Comparison of ENCODE assay signal across 1 cellular context in the genomic region with DNA sequence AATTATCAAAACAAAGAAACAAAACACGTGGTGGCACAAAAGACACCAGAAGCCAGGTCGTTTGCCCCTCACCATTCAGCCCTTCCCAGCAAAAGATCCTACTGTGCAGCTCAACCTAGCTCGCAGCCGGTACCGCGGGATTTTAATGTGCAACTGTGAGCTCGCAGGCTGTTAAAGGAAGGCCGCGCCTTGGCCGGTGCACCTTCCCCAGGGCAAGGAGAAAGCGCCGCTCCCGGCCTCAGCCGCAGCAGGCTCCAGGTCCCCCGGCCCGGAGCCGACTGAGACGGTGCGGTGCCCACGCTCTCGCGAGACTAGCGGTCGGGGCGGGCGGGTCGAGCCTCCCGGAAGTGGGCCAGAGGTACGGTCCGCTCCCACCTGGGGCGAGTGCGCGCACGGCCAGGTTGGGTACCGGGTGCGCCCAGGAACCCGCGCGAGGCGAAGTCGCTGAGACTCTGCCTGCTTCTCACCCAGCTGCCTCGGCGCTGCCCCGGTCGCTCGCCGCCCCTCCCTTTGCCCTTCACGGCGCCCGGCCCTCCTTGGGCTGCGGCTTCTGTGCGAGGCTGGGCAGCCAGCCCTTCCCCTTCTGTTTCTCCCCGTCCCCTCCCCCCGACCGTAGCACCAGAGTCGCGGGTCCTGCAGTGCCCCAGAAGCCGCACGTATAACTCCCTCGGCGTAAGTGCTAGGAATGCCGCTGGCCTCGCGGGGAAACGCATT.
A peak's percentile ranks its signal among the peaks of the same experiment; 100 is the strongest.
TF ChIP-seq lines count a peak whose summit lies in the region.

TSS of gene AGL (plus strand) at position 618 of the 714 bp plus-strand sequence. CDS start 682 bp downstream, outside the sequence.

TF ChIP-seq in WTC11, 78 proteins besides CTCF, POLR2A, EP300 and RAD21 (continued from another document and continues in another):
- no peak for TF ChIP-seq CDX4 (CRISPR knock-in tag; IDR thresholded peaks at IDR 0.05; ENCODE audit: borderline replicate concordance)
- TF ChIP-seq, protein P1, sequence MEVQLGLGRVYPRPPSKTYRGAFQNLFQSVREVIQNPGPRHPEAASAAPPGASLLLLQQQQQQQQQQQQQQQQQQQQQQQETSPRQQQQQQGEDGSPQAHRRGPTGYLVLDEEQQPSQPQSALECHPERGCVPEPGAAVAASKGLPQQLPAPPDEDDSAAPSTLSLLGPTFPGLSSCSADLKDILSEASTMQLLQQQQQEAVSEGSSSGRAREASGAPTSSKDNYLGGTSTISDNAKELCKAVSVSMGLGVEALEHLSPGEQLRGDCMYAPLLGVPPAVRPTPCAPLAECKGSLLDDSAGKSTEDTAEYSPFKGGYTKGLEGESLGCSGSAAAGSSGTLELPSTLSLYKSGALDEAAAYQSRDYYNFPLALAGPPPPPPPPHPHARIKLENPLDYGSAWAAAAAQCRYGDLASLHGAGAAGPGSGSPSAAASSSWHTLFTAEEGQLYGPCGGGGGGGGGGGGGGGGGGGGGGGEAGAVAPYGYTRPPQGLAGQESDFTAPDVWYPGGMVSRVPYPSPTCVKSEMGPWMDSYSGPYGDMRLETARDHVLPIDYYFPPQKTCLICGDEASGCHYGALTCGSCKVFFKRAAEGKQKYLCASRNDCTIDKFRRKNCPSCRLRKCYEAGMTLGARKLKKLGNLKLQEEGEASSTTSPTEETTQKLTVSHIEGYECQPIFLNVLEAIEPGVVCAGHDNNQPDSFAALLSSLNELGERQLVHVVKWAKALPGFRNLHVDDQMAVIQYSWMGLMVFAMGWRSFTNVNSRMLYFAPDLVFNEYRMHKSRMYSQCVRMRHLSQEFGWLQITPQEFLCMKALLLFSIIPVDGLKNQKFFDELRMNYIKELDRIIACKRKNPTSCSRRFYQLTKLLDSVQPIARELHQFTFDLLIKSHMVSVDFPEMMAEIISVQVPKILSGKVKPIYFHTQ (CRISPR knock-in tag; IDR thresholded peaks at IDR 0.05) = no peak
- no peak for TF ChIP-seq ELF4 (CRISPR knock-in tag; IDR thresholded peaks at IDR 0.05; ENCODE audit: low read depth)
- no peak for TF ChIP-seq HMGA2 (CRISPR knock-in tag; IDR thresholded peaks at IDR 0.05)
- TF ChIP-seq TEAD1 (CRISPR knock-in tag; IDR thresholded peaks at IDR 0.05) = peak; percentile 75
- TF ChIP-seq ATF3 (CRISPR knock-in tag; conservative IDR thresholded peaks at IDR 0.05) = no peak
- 0 out of 2 replicates have a peak, but pooled peaks have one; percentile 8 for TF ChIP-seq ZNF232 (CRISPR knock-in tag; IDR thresholded peaks at IDR 0.05)
- TF ChIP-seq ATF1 (CRISPR knock-in tag; IDR thresholded peaks at IDR 0.05) = no peak
- no peak for TF ChIP-seq NR3C1 (CRISPR knock-in tag; conservative IDR thresholded peaks at IDR 0.05; ENCODE audit: low read depth)
- TF ChIP-seq, protein P2, sequence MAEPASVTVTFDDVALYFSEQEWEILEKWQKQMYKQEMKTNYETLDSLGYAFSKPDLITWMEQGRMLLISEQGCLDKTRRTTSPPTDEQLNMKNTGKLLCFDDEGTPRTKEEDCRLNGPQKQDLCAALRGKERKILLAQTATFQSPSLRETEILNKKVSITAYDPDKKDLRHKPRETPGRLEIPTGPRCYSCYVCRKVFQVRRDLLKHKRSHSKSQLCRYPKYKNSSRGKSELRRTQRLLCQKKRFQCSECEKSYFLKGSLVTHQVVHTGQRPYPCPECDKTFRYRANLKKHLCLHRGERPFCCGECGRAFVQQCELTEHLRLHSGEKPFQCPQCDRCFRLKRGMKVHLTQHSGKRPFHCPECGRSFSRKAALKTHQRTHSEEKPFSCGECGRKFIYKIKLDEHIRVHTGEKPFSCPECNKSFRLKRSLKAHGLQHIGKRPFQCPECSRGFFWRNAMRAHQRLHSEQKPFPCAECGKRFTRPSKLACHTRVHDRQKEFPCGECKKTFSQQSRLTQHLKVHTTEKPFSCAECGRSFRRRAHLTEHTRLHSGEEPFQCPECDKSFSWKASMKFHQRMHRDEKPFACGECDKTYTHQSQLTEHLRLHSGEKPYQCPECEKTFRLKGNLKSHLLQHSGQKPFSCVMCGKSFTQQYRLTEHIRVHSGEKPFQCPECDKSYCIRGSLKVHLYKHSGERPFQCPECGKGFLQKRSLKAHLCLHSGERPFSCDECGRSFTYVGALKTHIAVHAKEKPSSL (CRISPR knock-in tag; conservative IDR thresholded peaks at IDR 0.05) = no peak
- no peak for TF ChIP-seq SMAD4 (CRISPR knock-in tag; IDR thresholded peaks at IDR 0.05)
- TF ChIP-seq FOXJ3 (CRISPR knock-in tag; IDR thresholded peaks at IDR 0.05; ENCODE audit: borderline replicate concordance) = no peak
- peak; percentile 88 for TF ChIP-seq ZNF423 (CRISPR knock-in tag; IDR thresholded peaks at IDR 0.05)
- TF ChIP-seq, protein P3, sequence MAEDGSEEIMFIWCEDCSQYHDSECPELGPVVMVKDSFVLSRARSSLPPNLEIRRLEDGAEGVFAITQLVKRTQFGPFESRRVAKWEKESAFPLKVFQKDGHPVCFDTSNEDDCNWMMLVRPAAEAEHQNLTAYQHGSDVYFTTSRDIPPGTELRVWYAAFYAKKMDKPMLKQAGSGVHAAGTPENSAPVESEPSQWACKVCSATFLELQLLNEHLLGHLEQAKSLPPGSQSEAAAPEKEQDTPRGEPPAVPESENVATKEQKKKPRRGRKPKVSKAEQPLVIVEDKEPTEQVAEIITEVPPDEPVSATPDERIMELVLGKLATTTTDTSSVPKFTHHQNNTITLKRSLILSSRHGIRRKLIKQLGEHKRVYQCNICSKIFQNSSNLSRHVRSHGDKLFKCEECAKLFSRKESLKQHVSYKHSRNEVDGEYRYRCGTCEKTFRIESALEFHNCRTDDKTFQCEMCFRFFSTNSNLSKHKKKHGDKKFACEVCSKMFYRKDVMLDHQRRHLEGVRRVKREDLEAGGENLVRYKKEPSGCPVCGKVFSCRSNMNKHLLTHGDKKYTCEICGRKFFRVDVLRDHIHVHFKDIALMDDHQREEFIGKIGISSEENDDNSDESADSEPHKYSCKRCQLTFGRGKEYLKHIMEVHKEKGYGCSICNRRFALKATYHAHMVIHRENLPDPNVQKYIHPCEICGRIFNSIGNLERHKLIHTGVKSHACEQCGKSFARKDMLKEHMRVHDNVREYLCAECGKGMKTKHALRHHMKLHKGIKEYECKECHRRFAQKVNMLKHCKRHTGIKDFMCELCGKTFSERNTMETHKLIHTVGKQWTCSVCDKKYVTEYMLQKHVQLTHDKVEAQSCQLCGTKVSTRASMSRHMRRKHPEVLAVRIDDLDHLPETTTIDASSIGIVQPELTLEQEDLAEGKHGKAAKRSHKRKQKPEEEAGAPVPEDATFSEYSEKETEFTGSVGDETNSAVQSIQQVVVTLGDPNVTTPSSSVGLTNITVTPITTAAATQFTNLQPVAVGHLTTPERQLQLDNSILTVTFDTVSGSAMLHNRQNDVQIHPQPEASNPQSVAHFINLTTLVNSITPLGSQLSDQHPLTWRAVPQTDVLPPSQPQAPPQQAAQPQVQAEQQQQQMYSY (CRISPR knock-in tag; IDR thresholded peaks at IDR 0.05) = no peak
- TF ChIP-seq, protein P4, sequence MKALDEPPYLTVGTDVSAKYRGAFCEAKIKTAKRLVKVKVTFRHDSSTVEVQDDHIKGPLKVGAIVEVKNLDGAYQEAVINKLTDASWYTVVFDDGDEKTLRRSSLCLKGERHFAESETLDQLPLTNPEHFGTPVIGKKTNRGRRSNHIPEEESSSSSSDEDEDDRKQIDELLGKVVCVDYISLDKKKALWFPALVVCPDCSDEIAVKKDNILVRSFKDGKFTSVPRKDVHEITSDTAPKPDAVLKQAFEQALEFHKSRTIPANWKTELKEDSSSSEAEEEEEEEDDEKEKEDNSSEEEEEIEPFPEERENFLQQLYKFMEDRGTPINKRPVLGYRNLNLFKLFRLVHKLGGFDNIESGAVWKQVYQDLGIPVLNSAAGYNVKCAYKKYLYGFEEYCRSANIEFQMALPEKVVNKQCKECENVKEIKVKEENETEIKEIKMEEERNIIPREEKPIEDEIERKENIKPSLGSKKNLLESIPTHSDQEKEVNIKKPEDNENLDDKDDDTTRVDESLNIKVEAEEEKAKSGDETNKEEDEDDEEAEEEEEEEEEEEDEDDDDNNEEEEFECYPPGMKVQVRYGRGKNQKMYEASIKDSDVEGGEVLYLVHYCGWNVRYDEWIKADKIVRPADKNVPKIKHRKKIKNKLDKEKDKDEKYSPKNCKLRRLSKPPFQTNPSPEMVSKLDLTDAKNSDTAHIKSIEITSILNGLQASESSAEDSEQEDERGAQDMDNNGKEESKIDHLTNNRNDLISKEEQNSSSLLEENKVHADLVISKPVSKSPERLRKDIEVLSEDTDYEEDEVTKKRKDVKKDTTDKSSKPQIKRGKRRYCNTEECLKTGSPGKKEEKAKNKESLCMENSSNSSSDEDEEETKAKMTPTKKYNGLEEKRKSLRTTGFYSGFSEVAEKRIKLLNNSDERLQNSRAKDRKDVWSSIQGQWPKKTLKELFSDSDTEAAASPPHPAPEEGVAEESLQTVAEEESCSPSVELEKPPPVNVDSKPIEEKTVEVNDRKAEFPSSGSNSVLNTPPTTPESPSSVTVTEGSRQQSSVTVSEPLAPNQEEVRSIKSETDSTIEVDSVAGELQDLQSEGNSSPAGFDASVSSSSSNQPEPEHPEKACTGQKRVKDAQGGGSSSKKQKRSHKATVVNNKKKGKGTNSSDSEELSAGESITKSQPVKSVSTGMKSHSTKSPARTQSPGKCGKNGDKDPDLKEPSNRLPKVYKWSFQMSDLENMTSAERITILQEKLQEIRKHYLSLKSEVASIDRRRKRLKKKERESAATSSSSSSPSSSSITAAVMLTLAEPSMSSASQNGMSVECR (CRISPR knock-in tag; IDR thresholded peaks at IDR 0.05; ENCODE audit: borderline replicate concordance) = peak; percentile 86
- peak; percentile 30; the same call in 1 of the 2 replicates for TF ChIP-seq ZNF219 (CRISPR knock-in tag; IDR thresholded peaks at IDR 0.05; ENCODE audit: borderline replicate concordance)
- no peak for TF ChIP-seq NR1H2 (CRISPR knock-in tag; IDR thresholded peaks at IDR 0.05)
- TF ChIP-seq MYBL2 (CRISPR knock-in tag; IDR thresholded peaks at IDR 0.05) = peak; percentile 85
- peak; percentile 85 for TF ChIP-seq SP1 (CRISPR knock-in tag; conservative IDR thresholded peaks at IDR 0.05)
- TF ChIP-seq, protein P5, sequence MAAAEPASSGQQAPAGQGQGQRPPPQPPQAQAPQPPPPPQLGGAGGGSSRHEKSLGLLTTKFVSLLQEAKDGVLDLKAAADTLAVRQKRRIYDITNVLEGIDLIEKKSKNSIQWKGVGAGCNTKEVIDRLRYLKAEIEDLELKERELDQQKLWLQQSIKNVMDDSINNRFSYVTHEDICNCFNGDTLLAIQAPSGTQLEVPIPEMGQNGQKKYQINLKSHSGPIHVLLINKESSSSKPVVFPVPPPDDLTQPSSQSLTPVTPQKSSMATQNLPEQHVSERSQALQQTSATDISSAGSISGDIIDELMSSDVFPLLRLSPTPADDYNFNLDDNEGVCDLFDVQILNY (CRISPR knock-in tag; IDR thresholded peaks at IDR 0.05) = peak; percentile 68; the same call in 1 of the 2 replicates
- peak; percentile 84 for TF ChIP-seq FOXK1 (CRISPR knock-in tag; IDR thresholded peaks at IDR 0.05)
- no peak; the same call in 1 of the 2 replicates for TF ChIP-seq PREB (CRISPR knock-in tag; IDR thresholded peaks at IDR 0.05; ENCODE audit: borderline replicate concordance)
- TF ChIP-seq IRF2 (CRISPR knock-in tag; IDR thresholded peaks at IDR 0.05; ENCODE audit: borderline replicate concordance, low read depth) = no peak
- peak; percentile 84; the same call in 1 of the 2 replicates for TF ChIP-seq KAT7 (CRISPR knock-in tag; IDR thresholded peaks at IDR 0.05; ENCODE audit: borderline replicate concordance)
- TF ChIP-seq NR2C2 (CRISPR knock-in tag; IDR thresholded peaks at IDR 0.05) = no peak
- TF ChIP-seq ZNF317 (CRISPR knock-in tag; IDR thresholded peaks at IDR 0.05; ENCODE audit: borderline replicate concordance, low read depth) = no peak
- TF ChIP-seq ZNF512 (CRISPR knock-in tag; IDR thresholded peaks at IDR 0.05; ENCODE audit: borderline replicate concordance) = no peak
- TF ChIP-seq MAX (CRISPR knock-in tag; IDR thresholded peaks at IDR 0.05) = peak; percentile 81
- TF ChIP-seq NFATC4 (CRISPR knock-in tag; IDR thresholded peaks at IDR 0.05) = no peak
- 0 out of 2 replicates have a peak, but pooled peaks have one; percentile 8 for TF ChIP-seq CREM (CRISPR knock-in tag; IDR thresholded peaks at IDR 0.05)
